ENCODE assay signal across 1 cellular context in the genomic region with DNA sequence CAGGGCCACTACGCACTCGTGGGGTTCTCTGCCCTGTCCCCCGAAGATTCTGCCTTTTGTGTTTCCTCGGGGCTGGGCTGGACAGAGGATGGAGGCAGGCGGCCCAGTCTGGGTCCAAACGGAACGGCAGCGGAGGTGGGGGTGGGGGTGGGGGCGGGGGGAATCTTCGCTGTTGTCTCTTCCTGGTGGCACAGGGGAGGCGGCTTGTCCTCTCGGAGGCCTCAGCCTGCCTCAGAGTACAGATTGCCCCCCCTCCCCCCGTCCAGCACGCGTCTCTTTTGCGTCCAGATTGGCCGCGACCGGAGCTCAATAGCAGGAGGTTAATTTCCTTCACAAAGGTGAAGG.
TF ChIP-seq lines count a peak whose summit lies in the region.

No MANE protein-coding gene starts in this region.

TF ChIP-seq in GM23338, 12 proteins besides CTCF, POLR2A, EP300 and RAD21 (continued from another document):
- TF ChIP-seq, protein P1, sequence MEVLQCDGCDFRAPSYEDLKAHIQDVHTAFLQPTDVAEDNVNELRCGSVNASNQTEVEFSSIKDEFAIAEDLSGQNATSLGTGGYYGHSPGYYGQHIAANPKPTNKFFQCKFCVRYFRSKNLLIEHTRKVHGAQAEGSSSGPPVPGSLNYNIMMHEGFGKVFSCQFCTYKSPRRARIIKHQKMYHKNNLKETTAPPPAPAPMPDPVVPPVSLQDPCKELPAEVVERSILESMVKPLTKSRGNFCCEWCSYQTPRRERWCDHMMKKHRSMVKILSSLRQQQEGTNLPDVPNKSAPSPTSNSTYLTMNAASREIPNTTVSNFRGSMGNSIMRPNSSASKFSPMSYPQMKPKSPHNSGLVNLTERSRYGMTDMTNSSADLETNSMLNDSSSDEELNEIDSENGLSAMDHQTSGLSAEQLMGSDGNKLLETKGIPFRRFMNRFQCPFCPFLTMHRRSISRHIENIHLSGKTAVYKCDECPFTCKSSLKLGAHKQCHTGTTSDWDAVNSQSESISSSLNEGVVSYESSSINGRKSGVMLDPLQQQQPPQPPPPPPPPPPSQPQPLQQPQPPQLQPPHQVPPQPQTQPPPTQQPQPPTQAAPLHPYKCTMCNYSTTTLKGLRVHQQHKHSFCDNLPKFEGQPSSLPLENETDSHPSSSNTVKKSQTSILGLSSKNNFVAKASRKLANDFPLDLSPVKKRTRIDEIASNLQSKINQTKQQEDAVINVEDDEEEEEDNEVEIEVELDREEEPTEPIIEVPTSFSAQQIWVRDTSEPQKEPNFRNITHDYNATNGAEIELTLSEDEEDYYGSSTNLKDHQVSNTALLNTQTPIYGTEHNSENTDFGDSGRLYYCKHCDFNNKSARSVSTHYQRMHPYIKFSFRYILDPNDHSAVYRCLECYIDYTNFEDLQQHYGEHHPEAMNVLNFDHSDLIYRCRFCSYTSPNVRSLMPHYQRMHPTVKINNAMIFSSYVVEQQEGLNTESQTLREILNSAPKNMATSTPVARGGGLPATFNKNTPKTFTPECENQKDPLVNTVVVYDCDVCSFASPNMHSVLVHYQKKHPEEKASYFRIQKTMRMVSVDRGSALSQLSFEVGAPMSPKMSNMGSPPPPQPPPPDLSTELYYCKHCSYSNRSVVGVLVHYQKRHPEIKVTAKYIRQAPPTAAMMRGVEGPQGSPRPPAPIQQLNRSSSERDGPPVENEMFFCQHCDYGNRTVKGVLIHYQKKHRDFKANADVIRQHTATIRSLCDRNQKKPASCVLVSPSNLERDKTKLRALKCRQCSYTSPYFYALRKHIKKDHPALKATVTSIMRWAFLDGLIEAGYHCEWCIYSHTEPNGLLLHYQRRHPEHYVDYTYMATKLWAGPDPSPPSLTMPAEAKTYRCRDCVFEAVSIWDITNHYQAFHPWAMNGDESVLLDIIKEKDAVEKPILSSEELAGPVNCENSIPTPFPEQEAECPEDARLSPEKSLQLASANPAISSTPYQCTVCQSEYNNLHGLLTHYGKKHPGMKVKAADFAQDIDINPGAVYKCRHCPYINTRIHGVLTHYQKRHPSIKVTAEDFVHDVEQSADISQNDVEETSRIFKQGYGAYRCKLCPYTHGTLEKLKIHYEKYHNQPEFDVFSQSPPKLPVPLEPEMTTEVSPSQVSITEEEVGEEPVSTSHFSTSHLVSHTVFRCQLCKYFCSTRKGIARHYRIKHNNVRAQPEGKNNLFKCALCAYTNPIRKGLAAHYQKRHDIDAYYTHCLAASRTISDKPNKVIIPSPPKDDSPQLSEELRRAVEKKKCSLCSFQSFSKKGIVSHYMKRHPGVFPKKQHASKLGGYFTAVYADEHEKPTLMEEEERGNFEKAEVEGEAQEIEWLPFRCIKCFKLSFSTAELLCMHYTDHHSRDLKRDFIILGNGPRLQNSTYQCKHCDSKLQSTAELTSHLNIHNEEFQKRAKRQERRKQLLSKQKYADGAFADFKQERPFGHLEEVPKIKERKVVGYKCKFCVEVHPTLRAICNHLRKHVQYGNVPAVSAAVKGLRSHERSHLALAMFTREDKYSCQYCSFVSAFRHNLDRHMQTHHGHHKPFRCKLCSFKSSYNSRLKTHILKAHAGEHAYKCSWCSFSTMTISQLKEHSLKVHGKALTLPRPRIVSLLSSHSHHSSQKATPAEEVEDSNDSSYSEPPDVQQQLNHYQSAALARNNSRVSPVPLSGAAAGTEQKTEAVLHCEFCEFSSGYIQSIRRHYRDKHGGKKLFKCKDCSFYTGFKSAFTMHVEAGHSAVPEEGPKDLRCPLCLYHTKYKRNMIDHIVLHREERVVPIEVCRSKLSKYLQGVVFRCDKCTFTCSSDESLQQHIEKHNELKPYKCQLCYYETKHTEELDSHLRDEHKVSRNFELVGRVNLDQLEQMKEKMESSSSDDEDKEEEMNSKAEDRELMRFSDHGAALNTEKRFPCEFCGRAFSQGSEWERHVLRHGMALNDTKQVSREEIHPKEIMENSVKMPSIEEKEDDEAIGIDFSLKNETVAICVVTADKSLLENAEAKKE (CRISPR knock-in tag; IDR thresholded peaks at IDR 0.05), result no peak
- TF ChIP-seq POLR2AphosphoS5 (IDR thresholded peaks at IDR 0.05; ENCODE audit: low read depth), result no peak
- no peak for TF ChIP-seq NANOG (IDR thresholded peaks at IDR 0.05; ENCODE audit: borderline replicate concordance)
- no peak for TF ChIP-seq EZH2phosphoT487 (IDR thresholded peaks at IDR 0.05; ENCODE audit: unreplicated experiment)
- TF ChIP-seq ZNF114 (CRISPR knock-in tag; IDR thresholded peaks at IDR 0.05), result no peak
TF ChIP-seq in GM23338: peak in this region for 0.
